ENCODE assay signal across 16 cellular contexts in genomic region chr4:125334936-125335335, GRCh38. TPM values are rescaled to one million over a fixed set of nuclear protein-coding genes. Genes with fewer than 3 reads are reported as not detected.
"Had no signal": no experiment of that assay in that cellular context is flagged by ENCODE, and none has a peak within 500 bp of the region (broad histone marks: within the 10 kb centered on the region; RNA-seq: fewer than 3 reads in every experiment).

No MANE protein-coding gene starts in this region.

- H3K27ac ChIP-seq: brain microvascular endothelial cell, neural progenitor cell, skin epidermis, tibial artery had no signal

- H3K4me3 ChIP-seq: neural progenitor cell, skin epidermis, tibial artery had no signal

- ATAC-seq: activated CD8-positive, alpha-beta T cell treated with anti-CD3 and anti-CD28 coated beads, Interleukin-2, amount 10 ng/mL, durations not matched to agents 7 days and 5 days; stimulated activated naive CD8-positive, alpha-beta T cell treated with anti-CD3 and anti-CD28 coated beads, Interleukin-15, Interleukin-2, amounts not matched to agents 100 U/mL and 50 U/mL, for 24 hours had no signal

- H3K27me3 ChIP-seq: brain microvascular endothelial cell, neural progenitor cell, tibial artery had no signal

- H3K9ac ChIP-seq: neural progenitor cell had no signal

- H3K9me3 ChIP-seq: tibial artery had no signal

- H3K36me3 ChIP-seq: brain microvascular endothelial cell, neural progenitor cell, tibial artery had no signal

- DNase-seq: activated CD4-positive, alpha-beta T cell treated with anti-CD3 and anti-CD28 coated beads, Interleukin-2, amount 10 ng/mL, durations not matched to agents 24 days and 14 days; activated CD8-positive, alpha-beta T cell treated with anti-CD3 and anti-CD28 coated beads, Interleukin-2, amount 10 ng/mL, durations not matched to agents 7 days and 5 days; activated naive CD4-positive, alpha-beta T cell treated with anti-CD3 and anti-CD28 coated beads for 36 hours; activated T-cell treated with anti-CD3 and anti-CD28 coated beads, Interleukin-2, amount 50 U/mL, for 24 hours; brain microvascular endothelial cell; cortex of kidney; effector CD8-positive, alpha-beta T cell; naive B cell; right cardiac atrium; stimulated activated naive CD8-positive, alpha-beta T cell treated with anti-CD3 and anti-CD28 coated beads, Interleukin-15, Interleukin-2, amounts not matched to agents 100 U/mL and 50 U/mL, for 24 hours; substantia nigra; tibial artery had no signal

RNA-seq across cellular contexts. Expression of gene FAT4, which starts 20.2 kb away (rescaled TPM):
- total RNA-seq: activated CD4-positive, alpha-beta T cell treated with anti-CD3 and anti-CD28 coated beads, Interleukin-2, amount 10 ng/mL, durations not matched to agents 24 days and 14 days; activated CD8-positive, alpha-beta T cell treated with anti-CD3 and anti-CD28 coated beads, Interleukin-2, amount 10 ng/mL, durations not matched to agents 7 days and 5 days; activated naive CD4-positive, alpha-beta T cell treated with anti-CD3 and anti-CD28 coated beads for 36 hours; activated T-helper 2 cell treated with anti-CD3 and anti-CD28 coated beads, Interferon-gamma antibody, Interleukin-2, Interleukin-4, amounts not matched to agents 10 μg/mL and 5 μg/mL and 100 μg/mL, durations not matched to agents 14 hours and 24 hours and 36 hours; T-helper 1 cell treated with Interleukin-12 subunit alpha and Interleukin-12 subunit beta and Interleukin-4 antibody, amounts not matched to agents 30 ng/mL and 1 ng/mL, for 36 hours had no signal
